ENCODE assay signal across 29 cellular contexts in genomic region chr5:6763191-6763590, GRCh38.
"Had no signal": no experiment of that assay in that cellular context is flagged by ENCODE, and none has a peak within 500 bp of the region (broad histone marks: within the 10 kb centered on the region; RNA-seq: fewer than 3 reads in every experiment).

No MANE protein-coding gene starts in this region.

- H3K9me3 ChIP-seq: breast epithelium, colonic mucosa, esophagus muscularis mucosa, gastrocnemius medialis had no signal

- H3K36me3 Mint-ChIP-seq: activated naive CD4-positive, alpha-beta T cell treated with anti-CD3 and anti-CD28 coated beads, Interleukin-2, amount 50 U/mL, for 72 hours had no signal

- H3K36me3 ChIP-seq: breast epithelium, cardiac muscle cell, colonic mucosa, gastrocnemius medialis had no signal

- ATAC-seq: activated CD8-positive, alpha-beta T cell treated with anti-CD3 and anti-CD28 coated beads for 36 hours; activated naive CD4-positive, alpha-beta T cell treated with anti-CD3 and anti-CD28 coated beads, Interleukin-2, amount 50 U/mL, for 72 hours; activated T-cell treated with anti-CD3 and anti-CD28 coated beads, Interleukin-2, amount 50 U/mL, for 4 hours; foreskin keratinocyte; gastrocnemius medialis; heart right ventricle; WTC11 had no signal

- H3K4me1 ChIP-seq: breast epithelium had no signal

- H3K27me3 Mint-ChIP-seq: activated CD4-positive, alpha-beta T cell treated with anti-CD3 and anti-CD28 coated beads, Interleukin-2, amount 10 ng/mL, durations not matched to agents 7 days and 5 days; activated naive CD8-positive, alpha-beta T cell treated with anti-CD3 and anti-CD28 coated beads, Interleukin-2, amount 10 ng/mL, durations not matched to agents 7 days and 5 days had no signal

- H3K9me3 Mint-ChIP-seq: activated CD4-positive, alpha-beta T cell treated with anti-CD3 and anti-CD28 coated beads, Interleukin-2, amount 10 ng/mL, durations not matched to agents 7 days and 5 days; activated CD8-positive, alpha-beta T cell treated with anti-CD3 and anti-CD28 coated beads for 36 hours; activated naive CD4-positive, alpha-beta T cell treated with anti-CD3 and anti-CD28 coated beads, Interleukin-2, amount 10 ng/mL, durations not matched to agents 7 days and 5 days; activated naive CD4-positive, alpha-beta T cell treated with anti-CD3 and anti-CD28 coated beads, Interleukin-2, amount 50 U/mL, for 72 hours; activated naive CD8-positive, alpha-beta T cell treated with anti-CD3 and anti-CD28 coated beads, Interleukin-2, amount 10 ng/mL, durations not matched to agents 7 days and 5 days; activated T-cell treated with anti-CD3 and anti-CD28 coated beads, Interleukin-2, amount 50 U/mL, for 4 hours; brain had no signal

- H3K27me3 ChIP-seq: ascending aorta, breast epithelium, cardiac muscle cell, colonic mucosa, dorsolateral prefrontal cortex, esophagus muscularis mucosa, foreskin keratinocyte, gastrocnemius medialis, heart right ventricle had no signal

- H3K4me3 ChIP-seq: ascending aorta, breast epithelium, cardiac muscle cell, colonic mucosa, dorsolateral prefrontal cortex, esophagus muscularis mucosa, gastrocnemius medialis, heart right ventricle had no signal

- H3K27ac Mint-ChIP-seq: activated CD4-positive, alpha-beta T cell treated with anti-CD3 and anti-CD28 coated beads, Interleukin-2, amount 10 ng/mL, durations not matched to agents 7 days and 5 days; activated CD8-positive, alpha-beta T cell treated with anti-CD3 and anti-CD28 coated beads for 36 hours; activated naive CD4-positive, alpha-beta T cell treated with anti-CD3 and anti-CD28 coated beads, Interleukin-2, amount 10 ng/mL, durations not matched to agents 7 days and 5 days; WTC11 had no signal

- H3K27ac ChIP-seq: ascending aorta, breast epithelium, cardiac muscle cell, colonic mucosa, dorsolateral prefrontal cortex, esophagus muscularis mucosa, foreskin keratinocyte, gastrocnemius medialis, heart right ventricle, VCaP had no signal

- DNase-seq: activated CD4-positive, alpha-beta T cell treated with anti-CD3 and anti-CD28 coated beads for 1 hour; activated CD4-positive, alpha-beta T cell treated with anti-CD3 and anti-CD28 coated beads for 4 hours; activated CD4-positive, alpha-beta T cell treated with anti-CD3 and anti-CD28 coated beads, Interleukin-2, amount 10 ng/mL, durations not matched to agents 7 days and 5 days; activated CD4-positive, alpha-beta T cell treated with anti-CD3 and anti-CD28 coated beads, Interleukin-2, amount 50 U/mL, for 4 hours; activated CD8-positive, alpha-beta memory T cell treated with anti-CD3 and anti-CD28 coated beads for 24 hours; activated CD8-positive, alpha-beta T cell treated with anti-CD3 and anti-CD28 coated beads for 36 hours; activated gamma-delta T cell; activated naive CD4-positive, alpha-beta T cell; activated naive CD4-positive, alpha-beta T cell treated with anti-CD3 and anti-CD28 coated beads, Interleukin-2, amount 10 ng/mL, durations not matched to agents 7 days and 5 days; activated naive CD8-positive, alpha-beta T cell treated with anti-CD3 and anti-CD28 coated beads, Interleukin-2, amount 10 ng/mL, durations not matched to agents 7 days and 5 days; activated T-cell treated with anti-CD3 and anti-CD28 coated beads, Interleukin-2, amount 50 U/mL, for 4 hours; central memory CD4-positive, alpha-beta T cell; cerebellar nuclear complex; colonic mucosa; dorsolateral prefrontal cortex; effector memory CD4-positive, alpha-beta T cell; erythroblast; foreskin keratinocyte; gastrocnemius medialis; heart right ventricle; T-helper 2 cell had no signal

- H3K4me3 Mint-ChIP-seq: activated CD4-positive, alpha-beta T cell treated with anti-CD3 and anti-CD28 coated beads, Interleukin-2, amount 10 ng/mL, durations not matched to agents 7 days and 5 days; activated CD8-positive, alpha-beta T cell treated with anti-CD3 and anti-CD28 coated beads for 36 hours; activated naive CD4-positive, alpha-beta T cell treated with anti-CD3 and anti-CD28 coated beads, Interleukin-2, amount 10 ng/mL, durations not matched to agents 7 days and 5 days; activated naive CD8-positive, alpha-beta T cell treated with anti-CD3 and anti-CD28 coated beads, Interleukin-2, amount 10 ng/mL, durations not matched to agents 7 days and 5 days; activated T-cell treated with anti-CD3 and anti-CD28 coated beads, Interleukin-2, amount 50 U/mL, for 4 hours; brain; WTC11 had no signal
